In genomic region chr7:140673770-140674155, GRCh38 we compare ENCODE assay signal across 8 cellular contexts. TPM values are rescaled to one million over a fixed set of nuclear protein-coding genes. Genes with fewer than 3 reads are reported as not detected.
A peak's percentile ranks its signal among the peaks of the same experiment; 100 is the strongest.
DNase-seq lines count a peak whose midpoint lies in the region; TF ChIP-seq lines count a peak whose summit lies in the region.

No MANE protein-coding gene starts in this region.

- no peaks in the 10 kb centered on the region for H3K9me2 ChIP-seq in hepatocyte (replicated peaks; ENCODE audit: insufficient read depth)

- H3K36me3 ChIP-seq in HAP-1 (replicated peaks) (peaks cover 10% of the 10 kb centered on the region; the same call in 1 of the 2 replicates), hepatocyte (replicated peaks; ENCODE audit: insufficient read depth, low read depth) (no peaks in the 10 kb centered on the region), spleen (peaks cover 0 to 20% (median 2%) of the 10 kb centered on the region in 6 donors)

- H3K4me1 Mint-ChIP-seq in activated T-helper 2 cell treated with anti-CD3 and anti-CD28 coated beads, Interferon-gamma antibody, Interleukin-2, Interleukin-4, amounts not matched to agents 10 μg/mL and 5 μg/mL and 100 μg/mL, durations not matched to agents 14 hours and 24 hours and 36 hours (ENCODE audit: low read depth) = peaks cover 32% of the 10 kb centered on the region

- H2AFZ ChIP-seq in hepatocyte = peak overlapping the region; percentile 94

- H3K27ac Mint-ChIP-seq in activated T-helper 2 cell treated with anti-CD3 and anti-CD28 coated beads, Interferon-gamma antibody, Interleukin-2, Interleukin-4, amounts not matched to agents 10 μg/mL and 5 μg/mL and 100 μg/mL, durations not matched to agents 14 hours and 24 hours and 36 hours = peak overlapping the region; percentile 90

- peaks cover 30% of the 10 kb centered on the region for H3K36me3 Mint-ChIP-seq in activated T-helper 2 cell treated with anti-CD3 and anti-CD28 coated beads, Interferon-gamma antibody, Interleukin-2, Interleukin-4, amounts not matched to agents 10 μg/mL and 5 μg/mL and 100 μg/mL, durations not matched to agents 14 hours and 24 hours and 36 hours (ENCODE audit: low read depth)

- TF ChIP-seq POLR2A in spleen (IDR thresholded peaks at IDR 0.05) = no peak

- H3K4me1 ChIP-seq in HAP-1 (peaks cover 23% of the 10 kb centered on the region), hepatocyte (ENCODE audit: insufficient read depth) (peaks cover 14% of the 10 kb centered on the region), spleen (peaks cover 23 to 56% (median 45%) of the 10 kb centered on the region in 6 donors)

- peak overlapping the region; percentile 50 for H3K4me3 ChIP-seq in HAP-1
- peak overlapping the region; percentile 91 for H3K4me3 ChIP-seq in hepatocyte
- H3K4me3 ChIP-seq in spleen = peak overlapping the region; percentile 50 to 95 (median 74)

- TF ChIP-seq CTCF in hepatocyte (IDR thresholded peaks at IDR 0.05; ENCODE audit: poor library complexity) = no peak
- no peak for TF ChIP-seq CTCF in spleen (IDR thresholded peaks at IDR 0.05 in 8 of 11, conservative IDR thresholded peaks at IDR 0.05 in 3 of 11)

- H3K27me3 ChIP-seq in HAP-1 (ENCODE audit: low read depth) (no peaks in the 10 kb centered on the region), hepatocyte (no peaks in the 10 kb centered on the region), spleen (replicated peaks in 1 of 7) (no peaks in the 10 kb centered on the region)

- in situ Hi-C loops in HAP-1 (cut with MboI; ENCODE audit: low sequenced_read_pairs) = no loop called here

- no peaks in the 10 kb centered on the region for H4K20me1 ChIP-seq in hepatocyte (ENCODE audit: insufficient read depth, poor library complexity, severe bottlenecking)

- H3K27ac ChIP-seq in hepatocyte = peak overlapping the region; percentile 80
- H3K27ac ChIP-seq in spleen = peak overlapping the region; percentile 81 to 94 (median 90)

- no peaks in the 10 kb centered on the region for H3K27me3 Mint-ChIP-seq in activated T-helper 2 cell treated with anti-CD3 and anti-CD28 coated beads, Interferon-gamma antibody, Interleukin-2, Interleukin-4, amounts not matched to agents 10 μg/mL and 5 μg/mL and 100 μg/mL, durations not matched to agents 14 hours and 24 hours and 36 hours (ENCODE audit: low read depth)

- H3K9me3 ChIP-seq in HAP-1 (no peaks in the 10 kb centered on the region), hepatocyte (ENCODE audit: low read depth) (no peaks in the 10 kb centered on the region), spleen (no peaks in the 10 kb centered on the region)

- H3K4me3 Mint-ChIP-seq in activated T-helper 2 cell treated with anti-CD3 and anti-CD28 coated beads, Interferon-gamma antibody, Interleukin-2, Interleukin-4, amounts not matched to agents 10 μg/mL and 5 μg/mL and 100 μg/mL, durations not matched to agents 14 hours and 24 hours and 36 hours (ENCODE audit: low read depth) = peak overlapping the region; percentile 87

- H3K79me2 ChIP-seq in hepatocyte = no peaks in the 10 kb centered on the region

- no peaks in the 10 kb centered on the region for H3K9me3 Mint-ChIP-seq in activated T-helper 2 cell treated with anti-CD3 and anti-CD28 coated beads, Interferon-gamma antibody, Interleukin-2, Interleukin-4, amounts not matched to agents 10 μg/mL and 5 μg/mL and 100 μg/mL, durations not matched to agents 14 hours and 24 hours and 36 hours

- 56% methylated on average over 18 of the region's 18 CpGs for WGBS in hepatocyte (ENCODE audit: low lambda C conversion rate, missing lambda C conversion rate)
- 29 to 50% (median 36%) methylated on average over 12 to 18 of the region's 18 CpGs for whole genome bisulfite sequencing in spleen, 5 donors

- intact Hi-C loops in activated T-helper 2 cell treated with anti-CD3 and anti-CD28 coated beads, Interferon-gamma antibody, Interleukin-2, Interleukin-4, amounts not matched to agents 10 μg/mL and 5 μg/mL and 100 μg/mL, durations not matched to agents 14 hours and 24 hours and 36 hours (cut with micrococcal nuclease) = loop anchor here (1.0 kb wide), 1 partner anchor 23 kb away; the partner anchor contains the start of gene NDUFB2
- intact Hi-C loops in spleen (cut with DNase I; ENCODE audit: low total_unique reads) = no loop called here

- DNase-seq in HAP-1 (ENCODE audit: low spot score in 2 of 2) (no peak), hepatocyte (ENCODE audit: low spot score) (no peak), spleen (no peak), NCI-H1930 (lab: John Stamatoyannopoulos, UW) (no peak), NCI-H1105 treated with DMSO at 0.1 percent for 48 hours (lab: John Stamatoyannopoulos, UW) (no peak), HuH-7.5 (ENCODE audit: low spot score) (no peak)
- DNase-seq in activated T-helper 2 cell treated with anti-CD3 and anti-CD28 coated beads, Interferon-gamma antibody, Interleukin-2, Interleukin-4, amounts not matched to agents 10 μg/mL and 5 μg/mL and 100 μg/mL, durations not matched to agents 14 hours and 24 hours and 36 hours (ENCODE audit: low spot score) = no peak
- no peak for DNase-seq in stimulated activated CD4-positive, alpha-beta T cell treated with anti-CD3 and anti-CD28 coated beads, Interleukin-2, amount 100 ng/mL, for 24 hours

- peak overlapping the region; percentile 99 for H3K4me2 ChIP-seq in hepatocyte

RNA-seq across cellular contexts. Expression of gene ADCK2, which starts 1.0 kb away (rescaled TPM):
- 26.3 and 29.9 TPM in 2 replicates for total RNA-seq in activated T-helper 2 cell treated with anti-CD3 and anti-CD28 coated beads, Interferon-gamma antibody, Interleukin-2, Interleukin-4, amounts not matched to agents 10 μg/mL and 5 μg/mL and 100 μg/mL, durations not matched to agents 14 hours and 24 hours and 36 hours
- total RNA-seq in hepatocyte = 22.4 and 22.8 TPM in 2 replicates
- polyA plus RNA-seq in hepatocyte = 24.2 and 25.3 TPM in 2 replicates
- total RNA-seq in spleen = 10 to 100 TPM; 16.9 to 25.2 (median 20.4) TPM
- polyA plus RNA-seq in spleen = 10 to 100 TPM; 10.6 to 15.6 (median 11.9) TPM

RNA-seq across cellular contexts. Expression of gene NDUFB2, which starts 22.7 kb away (rescaled TPM):
- 172 and 178 TPM in 2 replicates for total RNA-seq in activated T-helper 2 cell treated with anti-CD3 and anti-CD28 coated beads, Interferon-gamma antibody, Interleukin-2, Interleukin-4, amounts not matched to agents 10 μg/mL and 5 μg/mL and 100 μg/mL, durations not matched to agents 14 hours and 24 hours and 36 hours
- total RNA-seq in hepatocyte = 343 and 372 TPM in 2 replicates
- polyA plus RNA-seq in hepatocyte = 312 and 379 TPM in 2 replicates
- 100 to 1,000 TPM; 104 to 235 (median 123) TPM for total RNA-seq in spleen
- 100 to 1,000 TPM; 155 to 370 (median 238) TPM for polyA plus RNA-seq in spleen

RNA-seq across cellular contexts. Expression of gene DENND2A, which starts 33.1 kb away (rescaled TPM):
- not detected in 2 replicates for total RNA-seq in activated T-helper 2 cell treated with anti-CD3 and anti-CD28 coated beads, Interferon-gamma antibody, Interleukin-2, Interleukin-4, amounts not matched to agents 10 μg/mL and 5 μg/mL and 100 μg/mL, durations not matched to agents 14 hours and 24 hours and 36 hours
- total RNA-seq in hepatocyte (5.9 and 6.7 TPM in 2 replicates), spleen (10 to 100 TPM in 6 of 7 donors, 1 to 10 TPM in 1; 9.6 to 35.3 (median 19.9) TPM)
- polyA plus RNA-seq in hepatocyte (8.4 and 8.8 TPM in 2 replicates), spleen (1 to 10 TPM; 1.9 to 7.7 (median 6.6) TPM)
